Comparison of ENCODE assay signal across 22 cellular contexts in the genomic region with DNA sequence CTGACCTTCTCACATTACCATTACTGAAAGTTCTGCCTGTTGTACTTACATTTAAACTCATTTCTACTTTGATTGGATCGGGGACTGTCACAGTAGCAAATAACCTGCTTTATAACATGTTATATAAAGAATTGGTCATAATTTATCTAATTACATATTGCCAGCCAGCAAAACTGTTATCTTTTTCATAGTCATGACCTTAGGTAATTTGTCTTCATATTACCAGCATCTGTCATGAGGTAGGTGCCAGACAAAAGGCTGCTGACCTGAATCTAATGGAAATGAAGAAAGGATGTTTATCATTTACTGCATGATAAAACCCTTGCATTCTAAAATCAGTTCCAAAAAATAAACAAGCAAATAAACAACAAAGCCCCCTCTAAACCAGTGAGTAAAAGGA.
"Had no signal": no experiment of that assay in that cellular context is flagged by ENCODE, and none has a peak within 500 bp of the region (broad histone marks: within the 10 kb centered on the region; RNA-seq: fewer than 3 reads in every experiment).

No MANE protein-coding gene starts in this region.

- H3K36me3 ChIP-seq: ascending aorta had no signal

- H3K9me3 Mint-ChIP-seq: T-helper 1 cell treated with Interleukin-12 subunit alpha and Interleukin-12 subunit beta and Interleukin-4 antibody, amounts not matched to agents 30 μg/mL and 1 μg/mL, for 36 hours; WTC11 had no signal

- ATAC-seq: activated CD8-positive, alpha-beta memory T cell treated with anti-CD3 and anti-CD28 coated beads, Interleukin-2, amount 10 ng/mL, durations not matched to agents 7 days and 5 days; activated naive CD4-positive, alpha-beta T cell treated with anti-CD3 and anti-CD28 coated beads, Interleukin-2, amount 50 U/mL, for 72 hours; activated naive CD8-positive, alpha-beta T cell treated with anti-CD3 and anti-CD28 coated beads, Interleukin-2, amount 50 U/mL, for 24 hours; activated T-cell treated with anti-CD3 and anti-CD28 coated beads, Interleukin-2, amount 50 U/mL, for 4 hours; body of pancreas; Panc1; Right ventricle myocardium inferior; WTC11 had no signal

- H3K36me3 Mint-ChIP-seq: activated CD8-positive, alpha-beta memory T cell treated with anti-CD3 and anti-CD28 coated beads, Interleukin-2, amount 10 ng/mL, durations not matched to agents 7 days and 5 days; WTC11 had no signal

- H3K27me3 Mint-ChIP-seq: activated CD8-positive, alpha-beta memory T cell treated with anti-CD3 and anti-CD28 coated beads, Interleukin-2, amount 10 ng/mL, durations not matched to agents 7 days and 5 days; activated naive CD8-positive, alpha-beta T cell treated with anti-CD3 and anti-CD28 coated beads, Interleukin-2, amount 50 U/mL, for 24 hours; central memory CD8-positive, alpha-beta T cell had no signal

- DNase-seq: activated CD4-positive, alpha-beta T cell treated with anti-CD3 and anti-CD28 coated beads for 48 hours; activated CD4-positive, alpha-beta T cell treated with anti-CD3 and anti-CD28 coated beads, Interleukin-2, amount 50 U/mL, for 4 hours; activated CD4-positive, CD25-positive, alpha-beta regulatory T cell treated with anti-CD3 and anti-CD28 coated beads, Interleukin-2, amount 50 U/mL, for 72 hours; activated CD8-positive, alpha-beta memory T cell treated with anti-CD3 and anti-CD28 coated beads, Interleukin-2, amount 10 ng/mL, durations not matched to agents 7 days and 5 days; activated effector memory CD4-positive, alpha-beta T cell treated with anti-CD3 and anti-CD28 coated beads, Interleukin-2, amount 50 U/mL, for 16 hours; activated naive CD4-positive, alpha-beta T cell treated with Interleukin-2 at 50 U/mL for 16 hours; activated naive CD8-positive, alpha-beta T cell treated with anti-CD3 and anti-CD28 coated beads, Interleukin-2, amount 50 U/mL, for 24 hours; activated T-cell treated with anti-CD3 and anti-CD28 coated beads, Interleukin-2, amount 50 U/mL, for 4 hours; amniotic stem cell; MM.1S; NCI-H1436; NCI-H2227 treated with DMSO at 0.1 percent for 48 hours; NCI-H526; RPMI8226 had no signal

- H3K27ac Mint-ChIP-seq: activated CD8-positive, alpha-beta memory T cell treated with anti-CD3 and anti-CD28 coated beads, Interleukin-2, amount 10 ng/mL, durations not matched to agents 7 days and 5 days; activated naive CD4-positive, alpha-beta T cell treated with anti-CD3 and anti-CD28 coated beads, Interleukin-2, amount 50 U/mL, for 72 hours; activated naive CD8-positive, alpha-beta T cell treated with anti-CD3 and anti-CD28 coated beads, Interleukin-2, amount 50 U/mL, for 24 hours; T-helper 1 cell treated with Interleukin-12 subunit alpha and Interleukin-12 subunit beta and Interleukin-4 antibody, amounts not matched to agents 30 μg/mL and 1 μg/mL, for 36 hours; WTC11 had no signal

- H3K4me1 Mint-ChIP-seq: activated CD8-positive, alpha-beta memory T cell treated with anti-CD3 and anti-CD28 coated beads, Interleukin-2, amount 10 ng/mL, durations not matched to agents 7 days and 5 days; activated naive CD8-positive, alpha-beta T cell treated with anti-CD3 and anti-CD28 coated beads, Interleukin-2, amount 50 U/mL, for 24 hours; central memory CD8-positive, alpha-beta T cell had no signal

- H3K4me3 Mint-ChIP-seq: activated CD8-positive, alpha-beta memory T cell treated with anti-CD3 and anti-CD28 coated beads, Interleukin-2, amount 10 ng/mL, durations not matched to agents 7 days and 5 days; activated naive CD8-positive, alpha-beta T cell treated with anti-CD3 and anti-CD28 coated beads, Interleukin-2, amount 50 U/mL, for 24 hours; activated T-cell treated with anti-CD3 and anti-CD28 coated beads, Interleukin-2, amount 50 U/mL, for 4 hours; central memory CD8-positive, alpha-beta T cell; T-helper 1 cell treated with Interleukin-12 subunit alpha and Interleukin-12 subunit beta and Interleukin-4 antibody, amounts not matched to agents 30 μg/mL and 1 μg/mL, for 36 hours; WTC11 had no signal

- H3K4me1 ChIP-seq: ascending aorta, body of pancreas had no signal

- H3K4me3 ChIP-seq: ascending aorta, body of pancreas had no signal

- H3K27ac ChIP-seq: ascending aorta, body of pancreas had no signal

- H3K9me3 ChIP-seq: ascending aorta, body of pancreas had no signal

- H3K27me3 ChIP-seq: ascending aorta, body of pancreas had no signal
